ENCODE assay signal across 21 cellular contexts in genomic region chr10:129522041-129522585, GRCh38. TPM values are rescaled to one million over a fixed set of nuclear protein-coding genes. Genes with fewer than 3 reads are reported as not detected.
A peak's percentile ranks its signal among the peaks of the same experiment; 100 is the strongest.
DNase-seq lines count a peak whose midpoint lies in the region; ATAC-seq, FAIRE-seq and TF ChIP-seq lines count a peak whose summit lies in the region.
"Had no signal": no experiment of that assay in that cellular context is flagged by ENCODE, and none has a peak within 500 bp of the region (broad histone marks: within the 10 kb centered on the region; RNA-seq: fewer than 3 reads in every experiment).

No MANE protein-coding gene starts in this region.

- no peak overlapping the region for H2AFZ ChIP-seq in mammary epithelial cell (ENCODE audit: low read depth, low read length)
- H2AFZ ChIP-seq in HepG2 (ENCODE audit: low read length): no peak overlapping the region

- H3K4me2 ChIP-seq in mammary epithelial cell (ENCODE audit: insufficient read depth, low read depth, low read length): no peak overlapping the region
- H3K4me2 ChIP-seq in HepG2 (ENCODE audit: low read depth, low read length): peak overlapping the region; percentile 34

- dilution Hi-C loops in mammary epithelial cell (cut with HindIII; ENCODE audit: low sequenced_read_pairs): no loop called here

- TF ChIP-seq RAD21 in HepG2 (CRISPR knock-in tag; IDR thresholded peaks at IDR 0.05): no peak

- H3K27ac Mint-ChIP-seq in MCF 10A (ENCODE audit: low read depth, unreplicated experiment) (no peak overlapping the region), WTC11 (peak overlapping the region; percentile 79), progenitor cell of endocrine pancreas (no peak overlapping the region)
- H3K27ac Mint-ChIP-seq in activated T-helper 2 cell treated with anti-CD3 and anti-CD28 coated beads, Interferon-gamma antibody, Interleukin-2, Interleukin-4, amounts not matched to agents 10 μg/mL and 5 μg/mL and 100 μg/mL, durations not matched to agents 14 hours and 24 hours and 36 hours: no peak overlapping the region
- H3K27ac Mint-ChIP-seq: CD4-positive, CD25-positive, alpha-beta regulatory T cell; HFFc6 had no signal

- H3K4me1 Mint-ChIP-seq in MCF 10A (ENCODE audit: insufficient read depth, unreplicated experiment): peaks cover 9% of the 10 kb centered on the region
- peaks cover 37% of the 10 kb centered on the region for H3K4me1 Mint-ChIP-seq in WTC11
- no peaks in the 10 kb centered on the region for H3K4me1 Mint-ChIP-seq in activated T-helper 2 cell treated with anti-CD3 and anti-CD28 coated beads, Interferon-gamma antibody, Interleukin-2, Interleukin-4, amounts not matched to agents 10 μg/mL and 5 μg/mL and 100 μg/mL, durations not matched to agents 14 hours and 24 hours and 36 hours (ENCODE audit: low read depth)
- no peaks in the 10 kb centered on the region for H3K4me1 Mint-ChIP-seq in progenitor cell of endocrine pancreas (ENCODE audit: low read depth)

- H3K9me3 ChIP-seq in mammary epithelial cell (replicated peaks; ENCODE audit: insufficient read depth, low read length) (peaks cover 3% of the 10 kb centered on the region), HepG2 (ENCODE audit: low read length) (peaks cover 22% of the 10 kb centered on the region; the same call in 1 of the 2 replicates), testis (no peaks in the 10 kb centered on the region)

- BruUV-seq in mammary epithelial cell (replicated peaks; lab: Mats Ljungman, UMichigan) (no TSS peak), MCF 10A (replicated peaks; lab: Mats Ljungman, UMichigan) (no TSS peak), HepG2 (replicated peaks; lab: Mats Ljungman, UMichigan) (no TSS peak)

- H3K79me2 ChIP-seq in mammary epithelial cell (ENCODE audit: insufficient read depth, low read length) (no peaks in the 10 kb centered on the region), HepG2 (ENCODE audit: insufficient read depth, low read length) (no peaks in the 10 kb centered on the region)

- H3K9me3 Mint-ChIP-seq in MCF 10A (ENCODE audit: unreplicated experiment) (no peaks in the 10 kb centered on the region), WTC11 (no peaks in the 10 kb centered on the region), progenitor cell of endocrine pancreas (ENCODE audit: low read depth) (no peaks in the 10 kb centered on the region)
- peaks cover 11% of the 10 kb centered on the region for H3K9me3 Mint-ChIP-seq in activated T-helper 2 cell treated with anti-CD3 and anti-CD28 coated beads, Interferon-gamma antibody, Interleukin-2, Interleukin-4, amounts not matched to agents 10 μg/mL and 5 μg/mL and 100 μg/mL, durations not matched to agents 14 hours and 24 hours and 36 hours

- CTCF ChIA-PET in mammary epithelial cell (lab: Charles Lee; ENCODE audit: low non-redundant PET): no interaction called here
- CTCF ChIA-PET in MCF 10A (lab: Yijun Ruan, JAX): no interaction called here
- CTCF ChIA-PET in WTC11 (lab: Charles Lee): interaction anchor here (2.4 kb wide), 1 partner anchor 10 kb away, joined by 6 read pairs; no protein-coding TSS in a partner anchor
- CTCF ChIA-PET in HepG2 (lab: Yijun Ruan, JAX; ENCODE audit: low intra/inter-chr PET ratio, low total read pairs): no interaction called here

- no peak for FAIRE-seq in HepG2 (lab: Jason Lieb, UNC)
- FAIRE-seq: H54 had no signal

- H3K36me3 ChIP-seq in mammary epithelial cell (ENCODE audit: insufficient read depth, low read length): no peaks in the 10 kb centered on the region
- H3K36me3 ChIP-seq in HepG2 (replicated peaks in 1 of 2; ENCODE audit: control insufficient read depth in 1 of 2, insufficient read depth in 2 of 2, low read length in 2 of 2): no peaks in the 10 kb centered on the region
- no peaks in the 10 kb centered on the region for H3K36me3 ChIP-seq in testis (ENCODE audit: low read depth, missing control alignments)

- no peak for TF ChIP-seq POLR2A in HepG2 (IDR thresholded peaks at IDR 0.05; ENCODE audit: insufficient read depth in 1 of 2, low read depth in 2 of 2, low read length in 2 of 2)
- no peak for TF ChIP-seq POLR2A in testis (IDR thresholded peaks at IDR 0.05)

- H3K27ac ChIP-seq in mammary epithelial cell (ENCODE audit: insufficient read depth, low read depth, low read length) (no peak overlapping the region), HepG2 (ENCODE audit: extremely low read length, insufficient read depth, low read length) (peak overlapping the region; percentile 32), testis (no peak overlapping the region)

- H3K27me3 ChIP-seq in mammary epithelial cell (ENCODE audit: insufficient read depth, low read length): no peaks in the 10 kb centered on the region
- no peaks in the 10 kb centered on the region for H3K27me3 ChIP-seq in HepG2 (ENCODE audit: control insufficient read depth in 1 of 2, insufficient read depth in 2 of 2, low read length in 2 of 2)
- no peaks in the 10 kb centered on the region for H3K27me3 ChIP-seq in testis

- ATAC-seq in WTC11 (peak; percentile 72), HepG2 (peak; percentile 25)
- ATAC-seq: Panc1 had no signal

- TF ChIP-seq CTCF in mammary epithelial cell (conservative IDR thresholded peaks at IDR 0.05 in 1 of 2, IDR thresholded peaks at IDR 0.05 in 1 of 2; ENCODE audit: extremely low read depth in 1 of 2, insufficient read depth in 1 of 2, low read depth in 1 of 2, low read length in 2 of 2) (no peak), MCF 10A (IDR thresholded peaks at IDR 0.05; ENCODE audit: unreplicated experiment) (no peak), WTC11 (IDR thresholded peaks at IDR 0.05) (no peak), HepG2 (CRISPR knock-in tag; IDR thresholded peaks at IDR 0.05) (no peak), testis (IDR thresholded peaks at IDR 0.05) (no peak), progenitor cell of endocrine pancreas (IDR thresholded peaks at IDR 0.05; ENCODE audit: unreplicated experiment) (no peak)

- H3K4me1 ChIP-seq in mammary epithelial cell (ENCODE audit: insufficient read depth, low read length): peaks cover 7% of the 10 kb centered on the region
- H3K4me1 ChIP-seq in HepG2 (ENCODE audit: insufficient read depth, low read length): peaks cover 22% of the 10 kb centered on the region
- H3K4me1 ChIP-seq in testis: peaks cover 5% of the 10 kb centered on the region

- no peaks in the 10 kb centered on the region for H4K20me1 ChIP-seq in mammary epithelial cell (ENCODE audit: insufficient read depth, low read length)
- H4K20me1 ChIP-seq in HepG2 (ENCODE audit: insufficient read depth, low read length): no peaks in the 10 kb centered on the region

- in situ Hi-C loops in mammary epithelial cell (cut with MboI; ENCODE audit: low sequenced_read_pairs in 2 of 2): no loop called here
- in situ Hi-C loops in HepG2 (cut with HindIII; ENCODE audit: extremely low pct_ligation_motif_present, low pct_unique_long_range_greater_than_20kb): no loop called here

- intact Hi-C loops in mammary epithelial cell (cut with micrococcal nuclease) (no loop called here), MCF 10A (cut with micrococcal nuclease) (no loop called here), HepG2 (cut with micrococcal nuclease; ENCODE audit: unreplicated experiment) (no loop called here), testis (cut with DNase I; ENCODE audit: low total_unique reads) (no loop called here)
- intact Hi-C loops in activated T-helper 2 cell treated with anti-CD3 and anti-CD28 coated beads, Interferon-gamma antibody, Interleukin-2, Interleukin-4, amounts not matched to agents 10 μg/mL and 5 μg/mL and 100 μg/mL, durations not matched to agents 14 hours and 24 hours and 36 hours (cut with micrococcal nuclease): no loop called here

- H3K4me3 Mint-ChIP-seq in MCF 10A (ENCODE audit: unreplicated experiment) (no peak overlapping the region), WTC11 (0 out of 2 replicates have a peak overlapping the region, but pooled peaks have one; percentile 31), progenitor cell of endocrine pancreas (ENCODE audit: low read depth) (no peak overlapping the region)
- no peak overlapping the region for H3K4me3 Mint-ChIP-seq in activated T-helper 2 cell treated with anti-CD3 and anti-CD28 coated beads, Interferon-gamma antibody, Interleukin-2, Interleukin-4, amounts not matched to agents 10 μg/mL and 5 μg/mL and 100 μg/mL, durations not matched to agents 14 hours and 24 hours and 36 hours (ENCODE audit: low read depth)
- H3K4me3 Mint-ChIP-seq: CD4-positive, CD25-positive, alpha-beta regulatory T cell; HFFc6 had no signal

- TF ChIP-seq EP300 in HepG2 (IDR thresholded peaks at IDR 0.05; ENCODE audit: low read depth in 2 of 2, low read length in 2 of 2): no peak
- TF ChIP-seq EP300 in HepG2 (CRISPR knock-in tag; IDR thresholded peaks at IDR 0.05; ENCODE audit: borderline replicate concordance): no peak

- H3K4me3 ChIP-seq in mammary epithelial cell (replicated peaks in 1 of 3; ENCODE audit: insufficient read depth in 1 of 3, low read depth in 2 of 3, low read length in 3 of 3) (no peak overlapping the region), HepG2 (replicated peaks in 1 of 3; ENCODE audit: insufficient read depth in 1 of 3, low read depth in 2 of 3, low read length in 3 of 3) (no peak overlapping the region), testis (no peak overlapping the region)

- no peaks in the 10 kb centered on the region for H3K36me3 Mint-ChIP-seq in MCF 10A (ENCODE audit: insufficient read depth, unreplicated experiment)
- H3K36me3 Mint-ChIP-seq in WTC11: peaks cover 7% of the 10 kb centered on the region; the same call in 1 of the 2 replicates
- H3K36me3 Mint-ChIP-seq in activated T-helper 2 cell treated with anti-CD3 and anti-CD28 coated beads, Interferon-gamma antibody, Interleukin-2, Interleukin-4, amounts not matched to agents 10 μg/mL and 5 μg/mL and 100 μg/mL, durations not matched to agents 14 hours and 24 hours and 36 hours (ENCODE audit: low read depth): no peaks in the 10 kb centered on the region
- H3K36me3 Mint-ChIP-seq in progenitor cell of endocrine pancreas (ENCODE audit: insufficient read depth): peaks cover 6% of the 10 kb centered on the region

- H3K27me3 Mint-ChIP-seq in MCF 10A (ENCODE audit: insufficient read depth, unreplicated experiment) (no peaks in the 10 kb centered on the region), WTC11 (ENCODE audit: low read depth) (no peaks in the 10 kb centered on the region), progenitor cell of endocrine pancreas (no peaks in the 10 kb centered on the region)
- H3K27me3 Mint-ChIP-seq in activated T-helper 2 cell treated with anti-CD3 and anti-CD28 coated beads, Interferon-gamma antibody, Interleukin-2, Interleukin-4, amounts not matched to agents 10 μg/mL and 5 μg/mL and 100 μg/mL, durations not matched to agents 14 hours and 24 hours and 36 hours (ENCODE audit: low read depth): no peaks in the 10 kb centered on the region
- H3K27me3 Mint-ChIP-seq: CD4-positive, CD25-positive, alpha-beta regulatory T cell had no signal

- peak; percentile 14 for DNase-seq in mammary epithelial cell
- no peak for DNase-seq in MCF 10A (ENCODE audit: unreplicated experiment)
- peak; percentile 36 for DNase-seq in WTC11 (ENCODE audit: low spot score)
- no peak for DNase-seq in HepG2 (ENCODE audit: low spot score)
- peak; percentile 7 for DNase-seq in testis
- no peak for DNase-seq in activated T-helper 2 cell treated with anti-CD3 and anti-CD28 coated beads, Interferon-gamma antibody, Interleukin-2, Interleukin-4, amounts not matched to agents 10 μg/mL and 5 μg/mL and 100 μg/mL, durations not matched to agents 14 hours and 24 hours and 36 hours (ENCODE audit: low spot score)
- no peak for DNase-seq in progenitor cell of endocrine pancreas (ENCODE audit: low spot score, unreplicated experiment)
- DNase-seq in islet precursor cell: no peak
- DNase-seq: CD4-positive, CD25-positive, alpha-beta regulatory T cell; DMS79; HFFc6; MM.1S; NCI-H1092; NCI-H1436; NCI-H187 treated with DMSO at 0.1 percent for 48 hours; NCI-H2107; NCI-H446 treated with DMSO at 0.1 percent for 48 hours; NCI-H748 treated with DMSO at 0.1 percent for 48 hours had no signal

- WGBS in mammary epithelial cell (ENCODE audit: low coverage, missing lambda C conversion rate): 85% methylated on average over 7 of the region's 7 CpGs
- WGBS in HepG2 (ENCODE audit: low lambda C conversion rate): 33% methylated on average over 7 of the region's 7 CpGs
- 94 to 99% methylated on average over 3 to 7 of the region's 7 CpGs for WGBS in testis, 2 donors

- POLR2A ChIA-PET in MCF 10A (lab: Yijun Ruan, JAX): no interaction called here
- POLR2A ChIA-PET in WTC11 (lab: Charles Lee): no interaction called here
- POLR2A ChIA-PET in HepG2 (lab: Yijun Ruan, JAX): no interaction called here

- H3K9ac ChIP-seq in mammary epithelial cell (ENCODE audit: insufficient read depth, low read length) (no peak overlapping the region), HepG2 (ENCODE audit: insufficient read depth, low read depth, low read length) (0 out of 2 replicates have a peak overlapping the region, but pooled peaks have one; percentile 2)

RNA-seq across cellular contexts. Expression of gene MGMT, which starts 55.1 kb away (rescaled TPM):
- total RNA-seq in mammary epithelial cell (10 to 100 TPM; 11.2 to 22.2 TPM), MCF 10A (2022) (16.5 and 18.0 TPM in 2 replicates), WTC11 (2021) (11.8 to 18.4 TPM (median 18.2 TPM) in 3 replicates), HepG2 (2016; rRNA removed; fragmentation: Illumina TruSeq; extraction: Trizol) (19.5 and 20.7 TPM in 2 replicates), testis (10 to 100 TPM; 37.9 to 40.7 TPM), progenitor cell of endocrine pancreas (13.6 and 17.3 TPM in 2 replicates)
- polyA plus RNA-seq in mammary epithelial cell (23.0 TPM), HepG2 (2011; rRNA removed) (12.0 and 12.6 TPM in 2 replicates), testis (ENCODE audit: insufficient read depth, low read depth, low replicate concordance) (32.8 TPM)
- polyA minus RNA-seq in mammary epithelial cell: 6.8 TPM
- total RNA-seq in HepG2 (2016; cell fraction: cytosol; rRNA removed; fragmentation: Illumina TruSeq; extraction: Trizol; ENCODE audit: low read depth): 4.8 and 5.5 TPM in 2 replicates
- 19.7 and 23.1 TPM in 2 replicates for total RNA-seq in HepG2 (2016; cell fraction: insoluble cytoplasmic fraction; rRNA removed; fragmentation: Illumina TruSeq; extraction: Trizol)
- total RNA-seq in HepG2 (2016; cell fraction: membrane; rRNA removed; fragmentation: Illumina TruSeq; extraction: Trizol): 5.1 and 5.4 TPM in 2 replicates
- 17.5 and 20.2 TPM in 2 replicates for total RNA-seq in HepG2 (2016; cell fraction: nucleus; rRNA removed; fragmentation: Illumina TruSeq; extraction: Trizol)
- 16.4 and 22.8 TPM in 2 replicates for polyA plus RNA-seq in HepG2 (2011; cell fraction: cytosol; rRNA removed)
- polyA plus RNA-seq in HepG2 (2011; cell fraction: nucleus; rRNA removed): 11.0 and 11.8 TPM in 2 replicates
- polyA plus RNA-seq in HepG2 (2012): 8.0 and 10.5 TPM in 2 replicates
- 4.0 and 4.2 TPM in 2 replicates for polyA plus RNA-seq in HepG2 (2016; cell fraction: cytosol; fragmentation: Illumina TruSeq; extraction: Trizol; ENCODE audit: low read depth)
- polyA plus RNA-seq in HepG2 (2016; cell fraction: insoluble cytoplasmic fraction; fragmentation: Illumina TruSeq; extraction: Trizol; ENCODE audit: low read depth): 16.3 and 18.9 TPM in 2 replicates
- polyA plus RNA-seq in HepG2 (2016; cell fraction: membrane; fragmentation: Illumina TruSeq; extraction: Trizol; ENCODE audit: low read depth): 4.2 and 4.7 TPM in 2 replicates
- polyA plus RNA-seq in HepG2 (2016; cell fraction: nucleus; fragmentation: Illumina TruSeq; extraction: Trizol; ENCODE audit: insufficient read depth, low read depth): 11.8 and 13.5 TPM in 2 replicates
- 11.9 and 13.9 TPM in 2 replicates for polyA minus RNA-seq in HepG2 (2011; rRNA and poly(A)+ RNA removed; ENCODE audit: low replicate concordance)
- polyA minus RNA-seq in HepG2 (2011; cell fraction: cytosol; rRNA and poly(A)+ RNA removed): 4.1 and 4.6 TPM in 2 replicates
- polyA minus RNA-seq in HepG2 (2011; cell fraction: nucleus; rRNA and poly(A)+ RNA removed): 30.2 and 31.9 TPM in 2 replicates
- 15.8 and 17.5 TPM in 2 replicates for total RNA-seq in activated T-helper 2 cell treated with anti-CD3 and anti-CD28 coated beads, Interferon-gamma antibody, Interleukin-2, Interleukin-4, amounts not matched to agents 10 μg/mL and 5 μg/mL and 100 μg/mL, durations not matched to agents 14 hours and 24 hours and 36 hours
- total RNA-seq: A172 had no signal

Comparison
In these comparisons a context has a peak if more than half of its experiments do, and no peak if none do; other contexts are left out.
1. DNase-seq: peak in mammary epithelial cell (single experiment), WTC11 (single experiment) and testis (single experiment); none in MCF 10A (single experiment), HepG2 (single experiment), activated T-helper 2 cell treated with anti-CD3 and anti-CD28 coated beads, Interferon-gamma antibody, Interleukin-2, Interleukin-4, amounts not matched to agents 10 μg/mL and 5 μg/mL and 100 μg/mL, durations not matched to agents 14 hours and 24 hours and 36 hours (single experiment), progenitor cell of endocrine pancreas (single experiment) and islet precursor cell (single experiment).